ENCODE assay signal across 8 cellular contexts in genomic region chr11:72112541-72113136, GRCh38. TPM values are rescaled to one million over a fixed set of nuclear protein-coding genes. Genes with fewer than 3 reads are reported as not detected.
A peak's percentile ranks its signal among the peaks of the same experiment; 100 is the strongest.
DNase-seq lines count a peak whose midpoint lies in the region; ATAC-seq and TF ChIP-seq lines count a peak whose summit lies in the region.

TSS of gene ANAPC15 (minus strand) at chr11:72112695. CDS start at chr11:72111276, 1,419 bp downstream.

- H3K4me3 Mint-ChIP-seq in chondrocyte (ENCODE audit: unreplicated experiment): peak within 1 kb of the TSS; percentile 94

- peaks cover 7% of the 10 kb centered on the region for H3K36me3 Mint-ChIP-seq in chondrocyte (ENCODE audit: low read depth)

- TF ChIP-seq CTCF in AG10803 (conservative IDR thresholded peaks at IDR 0.05; ENCODE audit: low read length) (no peak), chondrocyte (IDR thresholded peaks at IDR 0.05) (no peak), kidney epithelial cell (IDR thresholded peaks at IDR 0.05; ENCODE audit: insufficient read depth, low read length, poor library complexity, severe bottlenecking) (no peak)

- H3K27ac Mint-ChIP-seq in chondrocyte (ENCODE audit: unreplicated experiment): peak within 1 kb of the TSS; percentile 100

- H3K27me3 ChIP-seq in kidney epithelial cell (ENCODE audit: control insufficient read depth, insufficient read depth, low read length): no peaks in the 10 kb centered on the region

- peak; percentile 79 for ATAC-seq in HG03432 (IDR thresholded peaks at IDR 0.05; ENCODE audit: unreplicated experiment)

- DNase-seq in AG10803 (ENCODE audit: low read depth): peak; percentile 99
- DNase-seq in NCI-H510A (lab: John Stamatoyannopoulos, UW): peak; percentile 98
- peak; percentile 96 to 99 for DNase-seq in activated CD4-positive, alpha-beta T cell treated with anti-CD3 and anti-CD28 coated beads for 24 hours (ENCODE audit: low read depth in 2 of 2)
- peak; percentile 98 for DNase-seq in chondrocyte (ENCODE audit: low spot score)
- DNase-seq in kidney epithelial cell (ENCODE audit: low read depth): peak; percentile 97
- peak; percentile 99 for DNase-seq in stimulated activated CD4-positive, alpha-beta T cell treated with anti-CD3 and anti-CD28 coated beads, Interleukin-15, amount 100 ng/mL, for 48 hours (ENCODE audit: low read depth in 2 of 2)

- H3K9me3 Mint-ChIP-seq in chondrocyte (ENCODE audit: low read depth): no peaks in the 10 kb centered on the region

- TF ChIP-seq POLR2A in GM19099 (IDR thresholded peaks at IDR 0.05; ENCODE audit: extremely low read depth, insufficient read length, low read depth): peak; percentile 98

- no peaks in the 10 kb centered on the region for H3K36me3 ChIP-seq in kidney epithelial cell (ENCODE audit: control insufficient read depth, insufficient read depth, low read length)

- H3K4me3 ChIP-seq in AG10803 (ENCODE audit: low read length) (peak within 1 kb of the TSS; percentile 87), kidney epithelial cell (ENCODE audit: low read depth, low read length) (peak within 1 kb of the TSS; percentile 55)

- H3K27me3 Mint-ChIP-seq in chondrocyte (ENCODE audit: low read depth): no peaks in the 10 kb centered on the region

- peaks cover 23% of the 10 kb centered on the region for H3K4me1 Mint-ChIP-seq in chondrocyte (ENCODE audit: low read depth)

RNA-seq across cellular contexts. Expression of gene ANAPC15, which starts in this region (rescaled TPM):
- total RNA-seq in chondrocyte: 36.0 to 39.7 TPM (median 37.6 TPM) in 3 replicates
- total RNA-seq in kidney epithelial cell: 31.7 and 31.8 TPM in 2 replicates

Comparison
In these comparisons a context has a peak if more than half of its experiments do, and no peak if none do; other contexts are left out.
1. Peak in every context shown above with its lines: DNase-seq, ATAC-seq and H3K4me3 ChIP-seq.